ENCODE assay signal across 1 cellular context in genomic region chr6:170297577-170298330, GRCh38.
TF ChIP-seq lines count a peak whose summit lies in the region.

No MANE protein-coding gene starts in this region.

TF ChIP-seq in WTC11, 78 proteins besides CTCF, POLR2A, EP300 and RAD21 (continued from another document):
- TF ChIP-seq, protein P1, sequence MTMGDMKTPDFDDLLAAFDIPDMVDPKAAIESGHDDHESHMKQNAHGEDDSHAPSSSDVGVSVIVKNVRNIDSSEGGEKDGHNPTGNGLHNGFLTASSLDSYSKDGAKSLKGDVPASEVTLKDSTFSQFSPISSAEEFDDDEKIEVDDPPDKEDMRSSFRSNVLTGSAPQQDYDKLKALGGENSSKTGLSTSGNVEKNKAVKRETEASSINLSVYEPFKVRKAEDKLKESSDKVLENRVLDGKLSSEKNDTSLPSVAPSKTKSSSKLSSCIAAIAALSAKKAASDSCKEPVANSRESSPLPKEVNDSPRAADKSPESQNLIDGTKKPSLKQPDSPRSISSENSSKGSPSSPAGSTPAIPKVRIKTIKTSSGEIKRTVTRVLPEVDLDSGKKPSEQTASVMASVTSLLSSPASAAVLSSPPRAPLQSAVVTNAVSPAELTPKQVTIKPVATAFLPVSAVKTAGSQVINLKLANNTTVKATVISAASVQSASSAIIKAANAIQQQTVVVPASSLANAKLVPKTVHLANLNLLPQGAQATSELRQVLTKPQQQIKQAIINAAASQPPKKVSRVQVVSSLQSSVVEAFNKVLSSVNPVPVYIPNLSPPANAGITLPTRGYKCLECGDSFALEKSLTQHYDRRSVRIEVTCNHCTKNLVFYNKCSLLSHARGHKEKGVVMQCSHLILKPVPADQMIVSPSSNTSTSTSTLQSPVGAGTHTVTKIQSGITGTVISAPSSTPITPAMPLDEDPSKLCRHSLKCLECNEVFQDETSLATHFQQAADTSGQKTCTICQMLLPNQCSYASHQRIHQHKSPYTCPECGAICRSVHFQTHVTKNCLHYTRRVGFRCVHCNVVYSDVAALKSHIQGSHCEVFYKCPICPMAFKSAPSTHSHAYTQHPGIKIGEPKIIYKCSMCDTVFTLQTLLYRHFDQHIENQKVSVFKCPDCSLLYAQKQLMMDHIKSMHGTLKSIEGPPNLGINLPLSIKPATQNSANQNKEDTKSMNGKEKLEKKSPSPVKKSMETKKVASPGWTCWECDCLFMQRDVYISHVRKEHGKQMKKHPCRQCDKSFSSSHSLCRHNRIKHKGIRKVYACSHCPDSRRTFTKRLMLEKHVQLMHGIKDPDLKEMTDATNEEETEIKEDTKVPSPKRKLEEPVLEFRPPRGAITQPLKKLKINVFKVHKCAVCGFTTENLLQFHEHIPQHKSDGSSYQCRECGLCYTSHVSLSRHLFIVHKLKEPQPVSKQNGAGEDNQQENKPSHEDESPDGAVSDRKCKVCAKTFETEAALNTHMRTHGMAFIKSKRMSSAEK (CRISPR knock-in tag; IDR thresholded peaks at IDR 0.05; ENCODE audit: borderline replicate concordance), result no peak
- TF ChIP-seq ZNF512 (CRISPR knock-in tag; IDR thresholded peaks at IDR 0.05; ENCODE audit: borderline replicate concordance) (no peak), ZSCAN18 (CRISPR knock-in tag; IDR thresholded peaks at IDR 0.05) (no peak)
- TF ChIP-seq, protein P2, sequence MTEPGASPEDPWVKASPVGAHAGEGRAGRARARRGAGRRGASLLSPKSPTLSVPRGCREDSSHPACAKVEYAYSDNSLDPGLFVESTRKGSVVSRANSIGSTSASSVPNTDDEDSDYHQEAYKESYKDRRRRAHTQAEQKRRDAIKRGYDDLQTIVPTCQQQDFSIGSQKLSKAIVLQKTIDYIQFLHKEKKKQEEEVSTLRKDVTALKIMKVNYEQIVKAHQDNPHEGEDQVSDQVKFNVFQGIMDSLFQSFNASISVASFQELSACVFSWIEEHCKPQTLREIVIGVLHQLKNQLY (CRISPR knock-in tag; IDR thresholded peaks at IDR 0.05), result no peak
